In the genomic region with DNA sequence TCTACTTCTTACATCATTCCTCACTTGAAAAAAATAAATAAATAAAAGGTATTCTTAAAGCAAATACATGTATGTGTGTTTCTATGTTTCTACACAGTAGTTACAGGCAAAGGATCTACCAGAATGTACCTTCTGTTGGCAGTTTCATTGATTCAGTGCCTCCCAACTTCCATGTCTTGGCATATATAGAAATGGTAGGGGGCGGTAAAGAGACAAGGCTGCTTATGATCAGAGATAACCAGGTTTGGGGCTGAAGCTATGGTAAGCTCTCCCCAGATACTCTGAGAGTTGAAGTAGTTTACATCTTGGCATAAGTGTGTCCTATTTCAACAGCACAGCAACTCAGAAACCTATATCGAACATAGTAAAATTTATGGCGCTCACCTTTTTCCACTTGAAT, we compare ENCODE assay signal across 19 cellular contexts.
DNase-seq lines count a peak whose midpoint lies in the region; ATAC-seq and TF ChIP-seq lines count a peak whose summit lies in the region.
"Had no signal": no experiment of that assay in that cellular context is flagged by ENCODE, and none has a peak within 500 bp of the region (broad histone marks: within the 10 kb centered on the region; RNA-seq: fewer than 3 reads in every experiment).

No MANE protein-coding gene starts in this region.

- no peak overlapping the region for H2AFZ ChIP-seq in DND-41 (ENCODE audit: low read depth, low read length)

- peak; percentile 9; the same call in 1 of the 2 replicates for TF ChIP-seq RAD21 in Ishikawa (IDR thresholded peaks at IDR 0.05; ENCODE audit: low read depth)

- H3K4me1 ChIP-seq in DND-41 (ENCODE audit: insufficient read depth, low read length): no peaks in the 10 kb centered on the region
- no peaks in the 10 kb centered on the region for H3K4me1 ChIP-seq in CD8-positive, alpha-beta memory T cell (ENCODE audit: insufficient read depth, low read length)
- H3K4me1 ChIP-seq: sigmoid colon, tibial artery had no signal

- no peak for TF ChIP-seq EP300 in Ishikawa (IDR thresholded peaks at IDR 0.05; ENCODE audit: borderline replicate concordance)

- H3K4me3 ChIP-seq in DND-41 (ENCODE audit: low read depth in 1 of 2, low read length in 2 of 2): no peak overlapping the region
- no peak overlapping the region for H3K4me3 ChIP-seq in CD8-positive, alpha-beta memory T cell (ENCODE audit: low read length)
- H3K4me3 ChIP-seq: GM12878, sigmoid colon, tibial artery had no signal

- no peaks in the 10 kb centered on the region for H4K20me1 ChIP-seq in DND-41 (ENCODE audit: insufficient read depth, low read length)

- H3K27ac Mint-ChIP-seq in CD8-positive, alpha-beta memory T cell: no peak overlapping the region
- H3K27ac Mint-ChIP-seq: activated T-helper 2 cell treated with anti-CD3 and anti-CD28 coated beads, Interferon-gamma antibody, Interleukin-2, Interleukin-4, amounts not matched to agents 10 μg/mL and 5 μg/mL and 100 μg/mL, durations not matched to agents 14 hours and 24 hours and 36 hours had no signal

- H3K4me1 Mint-ChIP-seq in CD8-positive, alpha-beta memory T cell: no peaks in the 10 kb centered on the region

- TF ChIP-seq CTCF in DND-41 (IDR thresholded peaks at IDR 0.05; ENCODE audit: borderline replicate concordance, extremely low read depth, low read length, poor library complexity, severe bottlenecking): peak; percentile 4

- H3K36me3 ChIP-seq in DND-41 (ENCODE audit: insufficient read depth, low read length): no peaks in the 10 kb centered on the region
- no peaks in the 10 kb centered on the region for H3K36me3 ChIP-seq in CD8-positive, alpha-beta memory T cell (ENCODE audit: insufficient read depth, low read length)
- H3K36me3 ChIP-seq: sigmoid colon, tibial artery had no signal

- no peak overlapping the region for H3K4me3 Mint-ChIP-seq in CD8-positive, alpha-beta memory T cell

- no peaks in the 10 kb centered on the region for H3K27me3 ChIP-seq in DND-41 (ENCODE audit: insufficient read depth, low read length, poor library complexity)
- no peaks in the 10 kb centered on the region for H3K27me3 ChIP-seq in CD8-positive, alpha-beta memory T cell (ENCODE audit: insufficient read depth, low read length, poor library complexity, severe bottlenecking)
- H3K27me3 ChIP-seq: sigmoid colon, tibial artery had no signal

- no peaks in the 10 kb centered on the region for H3K9me3 ChIP-seq in DND-41 (ENCODE audit: insufficient read depth, low read length, severe bottlenecking)
- no peaks in the 10 kb centered on the region for H3K9me3 ChIP-seq in CD8-positive, alpha-beta memory T cell (ENCODE audit: low read length)
- H3K9me3 ChIP-seq: sigmoid colon, tibial artery had no signal

- no peaks in the 10 kb centered on the region for H3K79me2 ChIP-seq in DND-41 (ENCODE audit: insufficient read depth, low read length)

- no peaks in the 10 kb centered on the region for H3K36me3 Mint-ChIP-seq in CD8-positive, alpha-beta memory T cell

- H3K27ac ChIP-seq in DND-41 (ENCODE audit: low read length): no peak overlapping the region
- H3K27ac ChIP-seq in CD8-positive, alpha-beta memory T cell (ENCODE audit: low read depth, low read length): no peak overlapping the region
- H3K27ac ChIP-seq: sigmoid colon, tibial artery, VCaP had no signal

- ATAC-seq in DND-41 (ENCODE audit: insufficient read depth, low read depth) (no peak), GM21360 (IDR thresholded peaks at IDR 0.05; ENCODE audit: unreplicated experiment) (no peak)
- ATAC-seq: GM12878 had no signal

- CTCF ChIA-PET in CD8-positive, alpha-beta memory T cell (lab: Charles Lee): no interaction called here

- peaks cover 0 to 8% (median 6%) of the 10 kb centered on the region in 5 donors for H3K9me3 Mint-ChIP-seq in CD8-positive, alpha-beta memory T cell

- POLR2A ChIA-PET in CD8-positive, alpha-beta memory T cell (lab: Charles Lee): no interaction called here

- DNase-seq in DND-41 (no peak), RPMI8226 (peak; percentile 15), iPS DF 19.7 (ENCODE audit: low read depth, low spot score) (peak; percentile 33), HuH-7.5 (ENCODE audit: low spot score) (no peak)
- no peak for DNase-seq in CD8-positive, alpha-beta memory T cell
- DNase-seq in activated T-cell treated with anti-CD3 and anti-CD28 coated beads, Interleukin-2, amount 50 U/mL, for 1 hour: no peak
- DNase-seq: C1 segment of cervical spinal cord; GOT3; MV-4-11; nucleus accumbens; sigmoid colon; stimulated activated CD4-positive, alpha-beta T cell treated with anti-CD3 and anti-CD28 coated beads, Interleukin-4, amount 100 ng/mL, for 1 hour; SW 1271; tibial artery had no signal

- H3K4me2 ChIP-seq in DND-41 (ENCODE audit: insufficient read depth, low read length): no peak overlapping the region

- peaks cover 0 to 2% of the 10 kb centered on the region in 2 donors for H3K27me3 Mint-ChIP-seq in CD8-positive, alpha-beta memory T cell

- H3K9ac ChIP-seq in DND-41 (ENCODE audit: low read depth, low read length): no peak overlapping the region

TF ChIP-seq in Ishikawa, 13 proteins besides CTCF, POLR2A, EP300 and RAD21:
- TF ChIP-seq TAF1 (IDR thresholded peaks at IDR 0.05; ENCODE audit: low read depth): no peak
- TF ChIP-seq YY1 (IDR thresholded peaks at IDR 0.05; ENCODE audit: low read depth): no peak
- TF ChIP-seq, protein P1, sequence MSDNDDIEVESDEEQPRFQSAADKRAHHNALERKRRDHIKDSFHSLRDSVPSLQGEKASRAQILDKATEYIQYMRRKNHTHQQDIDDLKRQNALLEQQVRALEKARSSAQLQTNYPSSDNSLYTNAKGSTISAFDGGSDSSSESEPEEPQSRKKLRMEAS (IDR thresholded peaks at IDR 0.05): no peak
- no peak for TF ChIP-seq FOXM1 (IDR thresholded peaks at IDR 0.05; ENCODE audit: borderline replicate concordance, low read depth)
- TF ChIP-seq ZBTB7A (IDR thresholded peaks at IDR 0.05; ENCODE audit: low read depth): no peak
- TF ChIP-seq USF1 (IDR thresholded peaks at IDR 0.05): no peak
- no peak for TF ChIP-seq CEBPB (IDR thresholded peaks at IDR 0.05)

Comparison
In these comparisons a context has a peak if more than half of its experiments do, and no peak if none do; other contexts are left out.
1. DNase-seq: peak in RPMI8226 (single experiment) and iPS DF 19.7 (single experiment); none in DND-41 (single experiment), HuH-7.5 (single experiment), CD8-positive, alpha-beta memory T cell (0 of 5) and activated T-cell treated with anti-CD3 and anti-CD28 coated beads, Interleukin-2, amount 50 U/mL, for 1 hour (single experiment).